Comparison of ENCODE assay signal across 18 cellular contexts in genomic region chr17:46831573-46832305, GRCh38. TPM values are rescaled to one million over a fixed set of nuclear protein-coding genes. Genes with fewer than 3 reads are reported as not detected.
DNase-seq lines count a peak whose midpoint lies in the region; ATAC-seq, FAIRE-seq and TF ChIP-seq lines count a peak whose summit lies in the region.
"Had no signal": no experiment of that assay in that cellular context is flagged by ENCODE, and none has a peak within 500 bp of the region (broad histone marks: within the 10 kb centered on the region; RNA-seq: fewer than 3 reads in every experiment).

No MANE protein-coding gene starts in this region.

- in situ Hi-C loops in HepG2 (cut with HindIII; ENCODE audit: extremely low pct_ligation_motif_present, low pct_unique_long_range_greater_than_20kb): loop anchor here (25.0 kb wide), 1 partner anchor 819 kb away; no protein-coding TSS in a partner anchor

- no peak for FAIRE-seq in HepG2 (lab: Jason Lieb, UNC)
- FAIRE-seq: GM12891 had no signal

- no peak for TF ChIP-seq EP300 in HepG2 (IDR thresholded peaks at IDR 0.05; ENCODE audit: low read depth in 2 of 2, low read length in 2 of 2)
- TF ChIP-seq EP300 in HepG2 (CRISPR knock-in tag; IDR thresholded peaks at IDR 0.05; ENCODE audit: borderline replicate concordance): no peak

- CTCF ChIA-PET in HepG2 (lab: Yijun Ruan, JAX; ENCODE audit: low intra/inter-chr PET ratio, low total read pairs): no interaction called here

- H2BK20ac ChIP-seq in H9 (ENCODE audit: low read depth, low read length, poor library complexity, severe bottlenecking): no peak overlapping the region

- no peak overlapping the region for H2BK15ac ChIP-seq in H9 (ENCODE audit: low read depth, low read length)
- no peak overlapping the region for H2BK15ac ChIP-seq in neuronal stem cell (ENCODE audit: low read length)

- WGBS in H9 (ENCODE audit: extremely low coverage, insufficient read length, low lambda C conversion rate): no CpG with 5 or more reads among the region's 14 CpGs
- 23% methylated on average over 14 of the region's 14 CpGs for WGBS in HepG2 (ENCODE audit: low lambda C conversion rate)
- no CpG with 5 or more reads among the region's 14 CpGs for WGBS in neuronal stem cell (ENCODE audit: extremely low coverage in 2 of 2, insufficient read length in 2 of 2, insufficient replicate concordance in 1 of 2), 2 donors

- no peak overlapping the region for H3K56ac ChIP-seq in H9 (ENCODE audit: insufficient read length, low read depth, low read length)

- H3K4me3 ChIP-seq in dorsolateral prefrontal cortex: peak overlapping the region in 47 of 59 donors; percentile 1 to 54 (median 35)
- no peak overlapping the region; a peak in 1 of 6 replicates for H3K4me3 ChIP-seq in HepG2 (replicated peaks in 1 of 3; ENCODE audit: insufficient read depth in 1 of 3, low read depth in 2 of 3, low read length in 3 of 3)
- H3K4me3 ChIP-seq in neuronal stem cell (ENCODE audit: low read length in 2 of 2): peak overlapping the region in 1 of 2 donors; percentile 8

- H2AK5ac ChIP-seq in H9 (ENCODE audit: insufficient read length, low read length): no peak overlapping the region
- peak overlapping the region; percentile 16 for H2AK5ac ChIP-seq in neuronal stem cell (ENCODE audit: low read depth, low read length)

- peaks cover 0 to 2% (median 0%) of the 10 kb centered on the region in 3 experiments; a peak in 1 of 7 replicates for H3K36me3 Mint-ChIP-seq in H9 (ENCODE audit: insufficient read depth in 1 of 3, low read depth in 3 of 3)
- H3K36me3 Mint-ChIP-seq in activated T-helper 1 cell treated with anti-CD3 and anti-CD28 coated beads, Interleukin-12 subunit alpha, Interleukin-12 subunit beta, Interleukin-2, Interleukin-4 antibody, amounts not matched to agents 30 ng/mL and 10 ng/mL and 1 ng/mL, durations not matched to agents 14 hours and 24 hours and 36 hours (ENCODE audit: low read depth): no peaks in the 10 kb centered on the region
- H3K36me3 Mint-ChIP-seq: CD4-positive, CD25-positive, alpha-beta regulatory T cell had no signal

- no peaks in the 10 kb centered on the region for H3K23me2 ChIP-seq in H9 (ENCODE audit: insufficient read length, low read depth, low read length, poor library complexity, severe bottlenecking)

- H4K8ac ChIP-seq in H9 (replicated peaks; ENCODE audit: insufficient read length, low read depth, low read length) (no peak overlapping the region), neuronal stem cell (ENCODE audit: low read depth, low read length) (no peak overlapping the region)

- H4K20me1 ChIP-seq in H9 (ENCODE audit: control insufficient read depth, insufficient read depth, insufficient read length) (no peaks in the 10 kb centered on the region), HepG2 (ENCODE audit: insufficient read depth, low read length) (no peaks in the 10 kb centered on the region)

- POLR2A ChIA-PET in HepG2 (lab: Yijun Ruan, JAX): no interaction called here

- no peaks in the 10 kb centered on the region for H3K9me3 ChIP-seq in H9 (ENCODE audit: control insufficient read depth, low read depth, low read length)
- no peaks in the 10 kb centered on the region for H3K9me3 ChIP-seq in HepG2 (ENCODE audit: low read length)
- no peaks in the 10 kb centered on the region for H3K9me3 ChIP-seq in neuronal stem cell (replicated peaks in 1 of 2; ENCODE audit: control insufficient read depth in 2 of 2, insufficient read depth in 1 of 2, low read depth in 1 of 2, low read length in 2 of 2)

- H3K4me2 ChIP-seq in H9 (ENCODE audit: insufficient read depth, insufficient read length, low read length) (no peak overlapping the region), HepG2 (ENCODE audit: low read depth, low read length) (peak overlapping the region; percentile 21; the same call in 1 of the 2 replicates), neuronal stem cell (ENCODE audit: insufficient read depth, low read length, poor library complexity, severe bottlenecking) (peak overlapping the region; percentile 41)

- no peak overlapping the region for H4K5ac ChIP-seq in H9 (ENCODE audit: insufficient read length, low read depth, low read length)

- H3K9me3 Mint-ChIP-seq in H9: no peaks in the 10 kb centered on the region; a peak in 1 of 5 replicates
- H3K9me3 Mint-ChIP-seq in activated T-helper 1 cell treated with anti-CD3 and anti-CD28 coated beads, Interleukin-12 subunit alpha, Interleukin-12 subunit beta, Interleukin-2, Interleukin-4 antibody, amounts not matched to agents 30 ng/mL and 10 ng/mL and 1 ng/mL, durations not matched to agents 14 hours and 24 hours and 36 hours: no peaks in the 10 kb centered on the region
- H3K9me3 Mint-ChIP-seq: CD4-positive, CD25-positive, alpha-beta regulatory T cell had no signal

- no peaks in the 10 kb centered on the region for H3K36me3 ChIP-seq in HepG2 (replicated peaks in 1 of 2; ENCODE audit: control insufficient read depth in 1 of 2, insufficient read depth in 2 of 2, low read length in 2 of 2)
- no peaks in the 10 kb centered on the region for H3K36me3 ChIP-seq in neuronal stem cell (replicated peaks in 1 of 2; ENCODE audit: control insufficient read depth in 2 of 2, insufficient read depth in 2 of 2, low read length in 2 of 2)

- no peak overlapping the region for H2BK5ac ChIP-seq in H9 (ENCODE audit: insufficient read length, low read length)
- H2BK5ac ChIP-seq in neuronal stem cell (ENCODE audit: low read length): no peak overlapping the region

- H3K27me3 ChIP-seq in H9 (ENCODE audit: insufficient read depth, low read length) (no peaks in the 10 kb centered on the region), dorsolateral prefrontal cortex (no peaks in the 10 kb centered on the region), HepG2 (ENCODE audit: control insufficient read depth in 1 of 2, insufficient read depth in 2 of 2, low read length in 2 of 2) (peaks cover 12 to 46% of the 10 kb centered on the region in 2 experiments), neuronal stem cell (ENCODE audit: control insufficient read depth in 3 of 3, insufficient read depth in 3 of 3, low read depth in 1 of 3, low read length in 3 of 3) (peaks cover 0 to 68% (median 8%) of the 10 kb centered on the region in 3 experiments)

- TF ChIP-seq CTCF in H9 (conservative IDR thresholded peaks at IDR 0.05) (no peak), dorsolateral prefrontal cortex (IDR thresholded peaks at IDR 0.05 in 54 of 56, conservative IDR thresholded peaks at IDR 0.05 in 2 of 56; ENCODE audit: low read depth in 1 of 56, partially characterized antibody in 56 of 56) (no peak), HepG2 (CRISPR knock-in tag; IDR thresholded peaks at IDR 0.05) (no peak)

- H3K27me3 Mint-ChIP-seq in H9 (ENCODE audit: low read depth): peaks cover 45% of the 10 kb centered on the region
- H3K27me3 Mint-ChIP-seq in activated T-helper 1 cell treated with anti-CD3 and anti-CD28 coated beads, Interleukin-12 subunit alpha, Interleukin-12 subunit beta, Interleukin-2, Interleukin-4 antibody, amounts not matched to agents 30 ng/mL and 10 ng/mL and 1 ng/mL, durations not matched to agents 14 hours and 24 hours and 36 hours (ENCODE audit: insufficient read depth): peaks cover 20% of the 10 kb centered on the region

- H2AFZ ChIP-seq in H9 (ENCODE audit: low read length) (no peak overlapping the region), HepG2 (ENCODE audit: low read length) (no peak overlapping the region), neuronal stem cell (ENCODE audit: low read length) (peak overlapping the region; percentile 39)

- peak; percentile 13; the same call in 2 of the 3 replicates for ATAC-seq in HepG2
- no peak for ATAC-seq in GM19035 (IDR thresholded peaks at IDR 0.05; ENCODE audit: unreplicated experiment)
- ATAC-seq: PC-3 had no signal

- H3K4me1 ChIP-seq in H9 (ENCODE audit: insufficient read depth, low read length) (no peaks in the 10 kb centered on the region), HepG2 (ENCODE audit: insufficient read depth, low read length) (peaks cover 26% of the 10 kb centered on the region), neuronal stem cell (ENCODE audit: control insufficient read depth in 2 of 2, insufficient read depth in 1 of 2, low read depth in 1 of 2, low read length in 2 of 2) (peaks cover 16 to 38% of the 10 kb centered on the region in 2 donors)

- H3K14ac ChIP-seq in H9 (ENCODE audit: insufficient read depth, low read length) (peak overlapping the region; percentile 76), neuronal stem cell (ENCODE audit: low read length) (no peak overlapping the region)

- no peak for TF ChIP-seq POLR2A in HepG2 (IDR thresholded peaks at IDR 0.05; ENCODE audit: insufficient read depth in 1 of 2, low read depth in 2 of 2, low read length in 2 of 2)

- BruUV-seq in HepG2 (replicated peaks; lab: Mats Ljungman, UMichigan): no TSS peak

- no peak overlapping the region; a peak in 1 of 5 replicates for H3K4me3 Mint-ChIP-seq in H9
- H3K4me3 Mint-ChIP-seq in activated T-helper 1 cell treated with anti-CD3 and anti-CD28 coated beads, Interleukin-12 subunit alpha, Interleukin-12 subunit beta, Interleukin-2, Interleukin-4 antibody, amounts not matched to agents 30 ng/mL and 10 ng/mL and 1 ng/mL, durations not matched to agents 14 hours and 24 hours and 36 hours: no peak overlapping the region
- H3K4me3 Mint-ChIP-seq: CD4-positive, CD25-positive, alpha-beta regulatory T cell had no signal

- H3K18ac ChIP-seq in H9 (ENCODE audit: insufficient read length, low read depth, low read length) (no peak overlapping the region), neuronal stem cell (ENCODE audit: low read length) (peak overlapping the region; percentile 62)

- H3K4me1 Mint-ChIP-seq in H9: peaks cover 36 to 43% of the 10 kb centered on the region in 2 experiments
- H3K4me1 Mint-ChIP-seq in activated T-helper 1 cell treated with anti-CD3 and anti-CD28 coated beads, Interleukin-12 subunit alpha, Interleukin-12 subunit beta, Interleukin-2, Interleukin-4 antibody, amounts not matched to agents 30 ng/mL and 10 ng/mL and 1 ng/mL, durations not matched to agents 14 hours and 24 hours and 36 hours (ENCODE audit: low read depth): peaks cover 6% of the 10 kb centered on the region

- no peaks in the 10 kb centered on the region for H3K79me1 ChIP-seq in H9 (ENCODE audit: insufficient read depth, low read depth, low read length, poor library complexity, severe bottlenecking)
- no peaks in the 10 kb centered on the region for H3K79me1 ChIP-seq in neuronal stem cell (ENCODE audit: low read depth, low read length)

- H2BK12ac ChIP-seq in H9 (ENCODE audit: insufficient read length, low read depth, low read length) (no peak overlapping the region), neuronal stem cell (ENCODE audit: low read length) (no peak overlapping the region)

- intact Hi-C loops in dorsolateral prefrontal cortex (cut with DNase I): no loop called here
- intact Hi-C loops in HepG2 (cut with micrococcal nuclease; ENCODE audit: unreplicated experiment): no loop called here
- intact Hi-C loops in activated T-helper 1 cell treated with anti-CD3 and anti-CD28 coated beads, Interleukin-12 subunit alpha, Interleukin-12 subunit beta, Interleukin-2, Interleukin-4 antibody, amounts not matched to agents 30 ng/mL and 10 ng/mL and 1 ng/mL, durations not matched to agents 14 hours and 24 hours and 36 hours (cut with micrococcal nuclease): loop anchor here (10.0 kb wide), 1 partner anchor 567 kb away; no protein-coding TSS in a partner anchor

- H3K27ac ChIP-seq in H9 (ENCODE audit: insufficient read length, low read depth, low read length) (no peak overlapping the region), dorsolateral prefrontal cortex (peak overlapping the region in 25 of 59 donors; percentile 9 to 85 (median 74)), HepG2 (ENCODE audit: extremely low read length, insufficient read depth, low read length) (no peak overlapping the region), neuronal stem cell (replicated peaks; ENCODE audit: low read length) (no peak overlapping the region)
- H3K27ac ChIP-seq: HL-60 had no signal

- peak; percentile 32 for DNase-seq in H9
- DNase-seq in dorsolateral prefrontal cortex: peak in 1 of 10 donors; percentile 52
- DNase-seq in HepG2 (ENCODE audit: low spot score): no peak
- DNase-seq in neuronal stem cell (ENCODE audit: low spot score): no peak
- no peak for DNase-seq in putamen (ENCODE audit: low spot score)
- no peak for DNase-seq in NCI-H446 (lab: John Stamatoyannopoulos, UW)
- no peak for DNase-seq in activated T-helper 1 cell treated with anti-CD3 and anti-CD28 coated beads, Interleukin-12 subunit alpha, Interleukin-12 subunit beta, Interleukin-2, Interleukin-4 antibody, amounts not matched to agents 30 ng/mL and 10 ng/mL and 1 ng/mL, durations not matched to agents 14 hours and 24 hours and 36 hours (ENCODE audit: low spot score)
- DNase-seq: Calu3; CD4-positive, CD25-positive, alpha-beta regulatory T cell; KBM-7; NCI-H1436 treated with DMSO at 0.1 percent for 48 hours; NCI-H2107; PC-3 had no signal

- H3K4ac ChIP-seq in H9 (ENCODE audit: low read depth, low read length) (no peak overlapping the region), neuronal stem cell (ENCODE audit: low read length) (no peak overlapping the region)

- H3K23ac ChIP-seq in H9 (ENCODE audit: insufficient read length, low read depth, low read length) (no peak overlapping the region), neuronal stem cell (ENCODE audit: low read depth, low read length, poor library complexity) (no peak overlapping the region)

- no peak overlapping the region for H3K27ac Mint-ChIP-seq in H9
- no peak overlapping the region for H3K27ac Mint-ChIP-seq in activated T-helper 1 cell treated with anti-CD3 and anti-CD28 coated beads, Interleukin-12 subunit alpha, Interleukin-12 subunit beta, Interleukin-2, Interleukin-4 antibody, amounts not matched to agents 30 ng/mL and 10 ng/mL and 1 ng/mL, durations not matched to agents 14 hours and 24 hours and 36 hours
- H3K27ac Mint-ChIP-seq: CD4-positive, CD25-positive, alpha-beta regulatory T cell had no signal

- H3K79me2 ChIP-seq in H9 (ENCODE audit: insufficient read depth, low read length) (no peaks in the 10 kb centered on the region), HepG2 (ENCODE audit: insufficient read depth, low read length) (no peaks in the 10 kb centered on the region)

- no peak overlapping the region for H3K9ac ChIP-seq in H9 (ENCODE audit: extremely low read depth, insufficient read length, low read length)
- H3K9ac ChIP-seq in HepG2 (ENCODE audit: insufficient read depth, low read depth, low read length): no peak overlapping the region
- no peak overlapping the region for H3K9ac ChIP-seq in neuronal stem cell (ENCODE audit: low read depth, low read length, poor library complexity)

- H3T11ph ChIP-seq in H9 (ENCODE audit: low read length): no peak overlapping the region

- H2BK120ac ChIP-seq in H9 (ENCODE audit: low read depth, low read length, poor library complexity, severe bottlenecking) (no peak overlapping the region), neuronal stem cell (ENCODE audit: low read depth, low read length) (no peak overlapping the region)

- no peak for TF ChIP-seq RAD21 in HepG2 (CRISPR knock-in tag; IDR thresholded peaks at IDR 0.05)

- H4K91ac ChIP-seq in H9 (ENCODE audit: insufficient read length, low read depth, low read length) (no peak overlapping the region), neuronal stem cell (ENCODE audit: low read depth, low read length, poor library complexity) (no peak overlapping the region)

RNA-seq across cellular contexts. Expression of gene WNT3, which starts 13.2 kb away (rescaled TPM):
- total RNA-seq in H9 (2021) (22.4 and 22.7 TPM in 2 replicates), dorsolateral prefrontal cortex (10 to 100 TPM in 87 of 120 experiments, 1 to 10 TPM in 33; 4.8 to 43.1 (median 14.3) TPM), HepG2 (2016; rRNA removed; fragmentation: Illumina TruSeq; extraction: Trizol) (6.4 and 8.5 TPM in 2 replicates)
- 0.71 and 1.2 TPM in 2 replicates for total RNA-seq in HepG2 (2016; cell fraction: cytosol; rRNA removed; fragmentation: Illumina TruSeq; extraction: Trizol; ENCODE audit: low read depth)
- total RNA-seq in HepG2 (2016; cell fraction: insoluble cytoplasmic fraction; rRNA removed; fragmentation: Illumina TruSeq; extraction: Trizol): 5.9 and 8.3 TPM in 2 replicates
- 4.3 and 4.8 TPM in 2 replicates for total RNA-seq in HepG2 (2016; cell fraction: membrane; rRNA removed; fragmentation: Illumina TruSeq; extraction: Trizol)
- 8.4 and 9.8 TPM in 2 replicates for total RNA-seq in HepG2 (2016; cell fraction: nucleus; rRNA removed; fragmentation: Illumina TruSeq; extraction: Trizol)
- 10.3 and 12.5 TPM in 2 replicates for polyA plus RNA-seq in HepG2 (2011; rRNA removed)
- 5.1 and 6.8 TPM in 2 replicates for polyA plus RNA-seq in HepG2 (2011; cell fraction: cytosol; rRNA removed)
- polyA plus RNA-seq in HepG2 (2011; cell fraction: nucleus; rRNA removed): 27.1 and 28.5 TPM in 2 replicates
- 6.9 and 7.4 TPM in 2 replicates for polyA plus RNA-seq in HepG2 (2012)
- 0.82 and 0.98 TPM in 2 replicates for polyA plus RNA-seq in HepG2 (2016; cell fraction: cytosol; fragmentation: Illumina TruSeq; extraction: Trizol; ENCODE audit: low read depth)
- 6.2 TPM in 2 replicates for polyA plus RNA-seq in HepG2 (2016; cell fraction: insoluble cytoplasmic fraction; fragmentation: Illumina TruSeq; extraction: Trizol; ENCODE audit: low read depth)
- polyA plus RNA-seq in HepG2 (2016; cell fraction: membrane; fragmentation: Illumina TruSeq; extraction: Trizol; ENCODE audit: low read depth): 2.9 and 3.1 TPM in 2 replicates
- polyA plus RNA-seq in HepG2 (2016; cell fraction: nucleus; fragmentation: Illumina TruSeq; extraction: Trizol; ENCODE audit: insufficient read depth, low read depth): 27.6 and 28.5 TPM in 2 replicates
- polyA minus RNA-seq in HepG2 (2011; rRNA and poly(A)+ RNA removed; ENCODE audit: low replicate concordance): 4.4 and 6.5 TPM in 2 replicates
- 2.9 and 3.2 TPM in 2 replicates for polyA minus RNA-seq in HepG2 (2011; cell fraction: cytosol; rRNA and poly(A)+ RNA removed)
- 5.0 and 6.2 TPM in 2 replicates for polyA minus RNA-seq in HepG2 (2011; cell fraction: nucleus; rRNA and poly(A)+ RNA removed)
- polyA plus RNA-seq in neuronal stem cell (2013, experiment 1 of 2): 6.1 TPM
- polyA plus RNA-seq in neuronal stem cell (2013, experiment 2 of 2): 6.0 TPM
- 0.05 TPM in 1 of 2 replicates, not detected in the other for total RNA-seq in activated T-helper 1 cell treated with anti-CD3 and anti-CD28 coated beads, Interleukin-12 subunit alpha, Interleukin-12 subunit beta, Interleukin-2, Interleukin-4 antibody, amounts not matched to agents 30 ng/mL and 10 ng/mL and 1 ng/mL, durations not matched to agents 14 hours and 24 hours and 36 hours
- total RNA-seq: CD4-positive, CD25-positive, alpha-beta regulatory T cell; G401 had no signal
- polyA plus RNA-seq: CD4-positive, CD25-positive, alpha-beta regulatory T cell had no signal

RNA-seq across cellular contexts. Expression of gene WNT9B, which starts 19.6 kb away (rescaled TPM):
- total RNA-seq in H9 (2021): 0.70 and 0.77 TPM in 2 replicates
- 1 to 10 TPM in 101 of 120 experiments, under 1 TPM in 18, not detected in 1; 0.32 to 4.6 (median 1.9) TPM for total RNA-seq in dorsolateral prefrontal cortex
- total RNA-seq in HepG2 (2016; rRNA removed; fragmentation: Illumina TruSeq; extraction: Trizol): not detected in 2 replicates
- not detected in 2 replicates for total RNA-seq in HepG2 (2016; cell fraction: cytosol; rRNA removed; fragmentation: Illumina TruSeq; extraction: Trizol; ENCODE audit: low read depth)
- total RNA-seq in HepG2 (2016; cell fraction: insoluble cytoplasmic fraction; rRNA removed; fragmentation: Illumina TruSeq; extraction: Trizol): not detected in 2 replicates
- total RNA-seq in HepG2 (2016; cell fraction: membrane; rRNA removed; fragmentation: Illumina TruSeq; extraction: Trizol): not detected in 2 replicates
- not detected in 2 replicates for total RNA-seq in HepG2 (2016; cell fraction: nucleus; rRNA removed; fragmentation: Illumina TruSeq; extraction: Trizol)
- not detected in 2 replicates for polyA plus RNA-seq in HepG2 (2011; rRNA removed)
- 0.03 TPM in 1 of 2 replicates, not detected in the other for polyA plus RNA-seq in HepG2 (2011; cell fraction: cytosol; rRNA removed)
- not detected in 2 replicates for polyA plus RNA-seq in HepG2 (2011; cell fraction: nucleus; rRNA removed)
- 0.29 TPM in 1 of 2 replicates, not detected in the other for polyA plus RNA-seq in HepG2 (2012)
- not detected in 2 replicates for polyA plus RNA-seq in HepG2 (2016; cell fraction: cytosol; fragmentation: Illumina TruSeq; extraction: Trizol; ENCODE audit: low read depth)
- polyA plus RNA-seq in HepG2 (2016; cell fraction: insoluble cytoplasmic fraction; fragmentation: Illumina TruSeq; extraction: Trizol; ENCODE audit: low read depth): not detected in 2 replicates
- not detected in 2 replicates for polyA plus RNA-seq in HepG2 (2016; cell fraction: membrane; fragmentation: Illumina TruSeq; extraction: Trizol; ENCODE audit: low read depth)
- not detected in 2 replicates for polyA plus RNA-seq in HepG2 (2016; cell fraction: nucleus; fragmentation: Illumina TruSeq; extraction: Trizol; ENCODE audit: insufficient read depth, low read depth)
- not detected in 2 replicates for polyA minus RNA-seq in HepG2 (2011; rRNA and poly(A)+ RNA removed; ENCODE audit: low replicate concordance)
- not detected in 2 replicates for polyA minus RNA-seq in HepG2 (2011; cell fraction: cytosol; rRNA and poly(A)+ RNA removed)
- polyA minus RNA-seq in HepG2 (2011; cell fraction: nucleus; rRNA and poly(A)+ RNA removed): not detected in 2 replicates
- not detected for polyA plus RNA-seq in neuronal stem cell (2013, experiment 1 of 2)
- polyA plus RNA-seq in neuronal stem cell (2013, experiment 2 of 2): not detected
- not detected in 2 replicates for total RNA-seq in activated T-helper 1 cell treated with anti-CD3 and anti-CD28 coated beads, Interleukin-12 subunit alpha, Interleukin-12 subunit beta, Interleukin-2, Interleukin-4 antibody, amounts not matched to agents 30 ng/mL and 10 ng/mL and 1 ng/mL, durations not matched to agents 14 hours and 24 hours and 36 hours
- total RNA-seq: A673; Calu3; CD4-positive, CD25-positive, alpha-beta regulatory T cell; G401; PC-3 had no signal
- polyA plus RNA-seq: CD4-positive, CD25-positive, alpha-beta regulatory T cell had no signal

Comparison
In these comparisons a context has a peak if more than half of its experiments do, and no peak if none do; other contexts are left out.
1. H3K4me3 ChIP-seq: peak in dorsolateral prefrontal cortex (47 of 59); none in HepG2 (0 of 3).